8 cellular contexts compared by ENCODE assay signal in the genomic region with DNA sequence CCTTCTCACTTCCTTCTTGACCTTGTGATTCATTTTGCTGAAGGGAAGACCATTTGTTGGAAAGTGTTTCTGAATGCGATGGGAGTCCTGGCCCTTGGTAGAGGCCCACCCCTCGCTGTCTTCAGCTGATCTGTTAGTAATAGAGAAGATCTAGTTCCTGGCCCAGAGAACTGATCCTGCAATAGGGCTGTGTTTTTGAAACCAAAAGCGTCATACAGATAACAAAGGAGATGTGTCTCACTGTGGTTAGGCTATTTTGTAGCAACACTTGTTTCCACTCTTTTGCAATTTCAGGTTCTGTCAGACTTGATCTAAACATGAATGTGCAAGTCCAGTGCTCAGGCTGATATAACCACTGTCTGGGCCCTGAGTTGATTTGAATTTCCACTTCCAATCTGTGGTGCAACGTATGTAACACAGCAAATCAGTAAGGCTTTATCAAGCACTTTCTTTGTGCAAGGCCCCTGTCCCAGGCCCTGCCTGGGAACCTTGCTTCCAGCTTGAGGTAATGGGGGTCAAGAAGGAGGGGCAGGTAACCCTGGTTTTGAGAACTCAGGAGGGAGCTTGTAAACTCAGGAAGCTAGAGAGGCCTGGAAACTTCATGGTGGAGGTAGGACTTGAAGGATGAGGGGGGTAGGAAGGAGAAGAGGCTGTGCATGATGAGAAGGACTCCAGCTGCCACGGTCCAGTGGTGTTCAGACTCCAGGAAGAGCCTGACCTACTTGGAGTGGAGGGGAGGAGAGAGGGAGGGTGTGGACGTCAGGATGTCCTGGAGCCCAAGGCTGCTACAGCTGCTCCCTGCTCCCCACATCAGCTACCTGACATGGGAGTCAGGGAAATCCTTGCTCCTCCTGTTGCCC. TPM values are rescaled to one million over a fixed set of nuclear protein-coding genes. Genes with fewer than 3 reads are reported as not detected.
A peak's percentile ranks its signal among the peaks of the same experiment; 100 is the strongest.
DNase-seq lines count a peak whose midpoint lies in the region; ATAC-seq and TF ChIP-seq lines count a peak whose summit lies in the region.

No MANE protein-coding gene starts in this region.

- peaks cover 24 to 46% (median 34%) of the 10 kb centered on the region in 3 donors for H3K4me1 Mint-ChIP-seq in T-cell

- peaks cover 0 to 6% of the 10 kb centered on the region in 2 donors for H3K4me1 ChIP-seq in esophagus (ENCODE audit: control insufficient read depth in 2 of 2, insufficient read depth in 2 of 2, low read length in 1 of 2)
- H3K4me1 ChIP-seq in transverse colon: peaks cover 0 to 3% (median 0%) of the 10 kb centered on the region in 4 donors

- H3K27me3 Mint-ChIP-seq in T-cell: no peaks in the 10 kb centered on the region

- TF ChIP-seq POLR2A in transverse colon (IDR thresholded peaks at IDR 0.05): no peak

- in situ Hi-C loops in transverse colon (cut with MboI; ENCODE audit: low pct_ligation_motif_present in 1 of 4, low pct_unique_long_range_greater_than_20kb in 1 of 4, low sequenced_read_pairs in 3 of 4): no loop called here

- intact Hi-C loops in transverse colon (cut with DNase I; ENCODE audit: low total_unique reads): no loop called here

- no peaks in the 10 kb centered on the region for H3K36me3 ChIP-seq in esophagus (ENCODE audit: control insufficient read depth in 2 of 2, insufficient read depth in 2 of 2, low read length in 1 of 2)
- no peaks in the 10 kb centered on the region for H3K36me3 ChIP-seq in transverse colon

- H3K9me3 ChIP-seq in esophagus (ENCODE audit: control insufficient read depth in 2 of 2, insufficient read depth in 1 of 2, low read depth in 1 of 2, low read length in 1 of 2): no peaks in the 10 kb centered on the region
- H3K9me3 ChIP-seq in transverse colon: no peaks in the 10 kb centered on the region

- H3K4me3 ChIP-seq in esophagus (ENCODE audit: low read depth in 1 of 2, low read length in 2 of 2) (no peak overlapping the region), transverse colon (no peak overlapping the region)

- H3K4me3 Mint-ChIP-seq in T-cell: peak overlapping the region; percentile 42 to 63 (median 46)

- H3K36me3 Mint-ChIP-seq in T-cell: no peaks in the 10 kb centered on the region

- 47 to 57% methylated on average over 6 of the region's 6 CpGs for WGBS in esophagus, 2 donors
- 70 to 75% methylated on average over 6 of the region's 6 CpGs for WGBS in transverse colon (ENCODE audit: low coverage in 1 of 2), 2 donors

- peak overlapping the region; percentile 96 to 98 for H3K27ac Mint-ChIP-seq in T-cell

- ATAC-seq in HG03103 (IDR thresholded peaks at IDR 0.05; ENCODE audit: low read depth, unreplicated experiment) (peak; percentile 64), T-cell (replicated peaks in 1 of 4) (peak; percentile 71 to 87 (median 78))

- H3K9me3 Mint-ChIP-seq in T-cell: no peaks in the 10 kb centered on the region

- TF ChIP-seq CTCF in transverse colon (IDR thresholded peaks at IDR 0.05): no peak

- no peaks in the 10 kb centered on the region for H3K27me3 ChIP-seq in esophagus (ENCODE audit: control insufficient read depth in 1 of 2, insufficient read depth in 2 of 2, low read length in 2 of 2)
- H3K27me3 ChIP-seq in transverse colon: no peaks in the 10 kb centered on the region

- POLR2A ChIA-PET in T-cell (lab: Charles Lee): interaction anchor here (0.5 to 2.4 kb wide), 7 partner anchors 25 to 105 kb away, joined by 3 to 10 read pairs (median 3); partner anchors contain the start of gene SRGN (in 2 of the 2)

- CTCF ChIA-PET in T-cell (lab: Charles Lee): interaction anchor here in 1 of 2 donors (1.1 to 1.2 kb wide), 2 partner anchors 41 to 48 kb away, joined by 3 to 5 read pairs; no protein-coding TSS in a partner anchor

- TF ChIP-seq EP300 in transverse colon (IDR thresholded peaks at IDR 0.05; ENCODE audit: low read depth): no peak

- H3K27ac ChIP-seq in esophagus (ENCODE audit: low read depth in 2 of 2, low read length in 1 of 2) (peak overlapping the region; percentile 69 to 90), transverse colon (peak overlapping the region; percentile 46 to 75 (median 57))

- DNase-seq in stimulated activated CD4-positive, alpha-beta T cell treated with anti-CD3 and anti-CD28 coated beads, Interleukin-15, amount 100 ng/mL, for 24 hours: peak; percentile 43
- no peak for DNase-seq in stimulated activated CD4-positive, alpha-beta T cell treated with anti-CD3 and anti-CD28 coated beads, Interleukin-4, amount 100 ng/mL, for 1 hour
- peak in 20 of 34 experiments; percentile 7 to 51 (median 29) for DNase-seq in T-cell
- DNase-seq in transverse colon: no peak
- no peak for DNase-seq in T-helper 9 cell
- DNase-seq in AG08395 (ENCODE audit: low spot score): no peak

RNA-seq across cellular contexts. Expression of gene SRGN, which starts 42.2 kb away (rescaled TPM):
- total RNA-seq in T-cell (100 to 1,000 TPM in 4 of 5 donors, 10 to 100 TPM in 1; 91.4 to 271 (median 137) TPM), transverse colon (10 to 100 TPM in 3 of 4 donors, 1 to 10 TPM in 1; 9.0 to 83.8 (median 20.3) TPM)
- polyA plus RNA-seq in esophagus: 10 to 100 TPM in 1 of 2 donors, 1 to 10 TPM in 1; 7.3 to 14.9 TPM

RNA-seq across cellular contexts. Expression of gene KIFBP, which starts 57.1 kb away (rescaled TPM):
- total RNA-seq in T-cell (10 to 100 TPM in 3 of 5 donors, 1 to 10 TPM in 2; 5.9 to 15.2 (median 13.2) TPM), transverse colon (10 to 100 TPM; 20.2 to 31.2 (median 22.6) TPM)
- 10 to 100 TPM in 1 of 2 donors, 1 to 10 TPM in 1; 7.1 to 10.3 TPM for polyA plus RNA-seq in esophagus

Comparison
In these comparisons a context has a peak if more than half of its experiments do, and no peak if none do; other contexts are left out.
1. DNase-seq: peak in stimulated activated CD4-positive, alpha-beta T cell treated with anti-CD3 and anti-CD28 coated beads, Interleukin-15, amount 100 ng/mL, for 24 hours (single experiment) and T-cell (20 of 34); none in stimulated activated CD4-positive, alpha-beta T cell treated with anti-CD3 and anti-CD28 coated beads, Interleukin-4, amount 100 ng/mL, for 1 hour (single experiment), transverse colon (single experiment), T-helper 9 cell (single experiment) and AG08395 (single experiment).